Comparison of ENCODE assay signal across 8 cellular contexts in genomic region chr9:91060520-91061343, GRCh38.
DNase-seq lines count a peak whose midpoint lies in the region; ATAC-seq and TF ChIP-seq lines count a peak whose summit lies in the region.

No MANE protein-coding gene starts in this region.

- no peaks in the 10 kb centered on the region for H3K9me3 ChIP-seq in lower lobe of right lung

- TF ChIP-seq CTCF in astrocyte of the spinal cord (IDR thresholded peaks at IDR 0.05; ENCODE audit: low read depth, low read length): no peak
- TF ChIP-seq CTCF in lower lobe of right lung (IDR thresholded peaks at IDR 0.05): no peak

- peak; percentile 70 to 82 for ATAC-seq in lower lobe of right lung

- intact Hi-C loops in lower lobe of right lung (cut with DNase I): no loop called here

- no peaks in the 10 kb centered on the region for H3K27me3 ChIP-seq in lower lobe of right lung (ENCODE audit: low read depth)

- DNase-seq in AG08395 (ENCODE audit: low spot score): peak; percentile 90
- peak; percentile 85 for DNase-seq in LoVo (ENCODE audit: low spot score)
- DNase-seq in astrocyte of the spinal cord (ENCODE audit: low read depth, low spot score): peak; percentile 98
- DNase-seq in lower lobe of right lung: no peak
- no peak for DNase-seq in GM19240 (ENCODE audit: insufficient read length, low spot score)
- no peak for DNase-seq in KBM-7
- DNase-seq in NCI-H2171 (lab: John Stamatoyannopoulos, UW): no peak
- DNase-seq in activated gamma-delta T cell treated with Interleukin-2 at 50 U/mL for 16 hours: no peak

- no peak overlapping the region for H3K4me3 ChIP-seq in astrocyte of the spinal cord (ENCODE audit: low read depth, low read length)
- H3K4me3 ChIP-seq in lower lobe of right lung: no peak overlapping the region

- peaks cover 35% of the 10 kb centered on the region for H3K4me1 ChIP-seq in lower lobe of right lung

- H3K36me3 ChIP-seq in lower lobe of right lung: no peaks in the 10 kb centered on the region

- in situ Hi-C loops in astrocyte of the spinal cord (cut with HindIII; ENCODE audit: low sequenced_read_pairs) (no loop called here), KBM-7 (cut with MboI; ENCODE audit: low pct_unique_long_range_greater_than_20kb, low sequenced_read_pairs) (no loop called here)

- H3K27ac ChIP-seq in lower lobe of right lung: peak overlapping the region; percentile 71

Comparison
In these comparisons a context has a peak if more than half of its experiments do, and no peak if none do; other contexts are left out.
1. DNase-seq: peak in AG08395 (single experiment), LoVo (single experiment) and astrocyte of the spinal cord (single experiment); none in lower lobe of right lung (single experiment), GM19240 (single experiment), KBM-7 (single experiment), NCI-H2171 (single experiment) and activated gamma-delta T cell treated with Interleukin-2 at 50 U/mL for 16 hours (single experiment).